20 cellular contexts compared by ENCODE assay signal in genomic region chr7:115499966-115500365, GRCh38.
DNase-seq lines count a peak whose midpoint lies in the region; ATAC-seq and TF ChIP-seq lines count a peak whose summit lies in the region.
"Had no signal": no experiment of that assay in that cellular context is flagged by ENCODE, and none has a peak within 500 bp of the region (broad histone marks: within the 10 kb centered on the region; RNA-seq: fewer than 3 reads in every experiment).

No MANE protein-coding gene starts in this region.

- no peaks in the 10 kb centered on the region for H3K36me3 Mint-ChIP-seq in chondrocyte (ENCODE audit: low read depth)
- H3K36me3 Mint-ChIP-seq in Caco-2 (ENCODE audit: insufficient read depth, unreplicated experiment): no peaks in the 10 kb centered on the region
- no peaks in the 10 kb centered on the region for H3K36me3 Mint-ChIP-seq in CD8-positive, alpha-beta memory T cell
- H3K36me3 Mint-ChIP-seq: CD4-positive, alpha-beta memory T cell had no signal

- H3K27me3 ChIP-seq in PC-3 (ENCODE audit: low read length) (peaks cover 9% of the 10 kb centered on the region; the same call in 1 of the 2 replicates), Caco-2 (replicated peaks; ENCODE audit: control insufficient read depth, insufficient read depth, low read length) (no peaks in the 10 kb centered on the region)
- H3K27me3 ChIP-seq in CD8-positive, alpha-beta memory T cell (ENCODE audit: insufficient read depth, low read length, poor library complexity, severe bottlenecking): no peaks in the 10 kb centered on the region
- H3K27me3 ChIP-seq: MG63 had no signal

- H3K27me3 Mint-ChIP-seq in chondrocyte (ENCODE audit: low read depth): no peaks in the 10 kb centered on the region
- peaks cover 3% of the 10 kb centered on the region for H3K27me3 Mint-ChIP-seq in Caco-2 (ENCODE audit: insufficient read depth, unreplicated experiment)
- peaks cover 0 to 11% of the 10 kb centered on the region in 2 donors for H3K27me3 Mint-ChIP-seq in CD8-positive, alpha-beta memory T cell

- no peak overlapping the region for H3K27ac ChIP-seq in PC-3 (ENCODE audit: low read length)
- no peak overlapping the region for H3K27ac ChIP-seq in CD8-positive, alpha-beta memory T cell (ENCODE audit: low read depth, low read length)

- H3K4me3 Mint-ChIP-seq in chondrocyte (ENCODE audit: unreplicated experiment) (no peak overlapping the region), Caco-2 (ENCODE audit: unreplicated experiment) (no peak overlapping the region)
- H3K4me3 Mint-ChIP-seq in CD8-positive, alpha-beta memory T cell: no peak overlapping the region
- H3K4me3 Mint-ChIP-seq: CD4-positive, alpha-beta memory T cell had no signal

- BruUV-seq in PC-3 (replicated peaks; lab: Mats Ljungman, UMichigan) (no TSS peak), Caco-2 (replicated peaks; lab: Mats Ljungman, UMichigan) (no TSS peak)

- CTCF ChIA-PET in PC-3 (lab: Charles Lee) (no interaction called here), Caco-2 (lab: Charles Lee) (no interaction called here)
- CTCF ChIA-PET in CD8-positive, alpha-beta memory T cell (lab: Charles Lee): no interaction called here

- peaks cover 10% of the 10 kb centered on the region for H3K4me1 Mint-ChIP-seq in chondrocyte (ENCODE audit: low read depth)
- H3K4me1 Mint-ChIP-seq in Caco-2 (ENCODE audit: low read depth, unreplicated experiment): no peaks in the 10 kb centered on the region
- no peaks in the 10 kb centered on the region for H3K4me1 Mint-ChIP-seq in CD8-positive, alpha-beta memory T cell
- H3K4me1 Mint-ChIP-seq: CD4-positive, alpha-beta memory T cell had no signal

- peak; percentile 89 for ATAC-seq in PC-3
- ATAC-seq in GM21526 (IDR thresholded peaks at IDR 0.05; ENCODE audit: low FRiP score, unreplicated experiment): no peak

- peaks cover 7% of the 10 kb centered on the region for H3K9me3 Mint-ChIP-seq in chondrocyte (ENCODE audit: low read depth)
- H3K9me3 Mint-ChIP-seq in Caco-2 (ENCODE audit: unreplicated experiment): no peaks in the 10 kb centered on the region
- peaks cover 0 to 2% (median 0%) of the 10 kb centered on the region in 5 donors for H3K9me3 Mint-ChIP-seq in CD8-positive, alpha-beta memory T cell

- no peak for TF ChIP-seq CTCF in PC-3 (conservative IDR thresholded peaks at IDR 0.05; ENCODE audit: low read depth, low read length)
- TF ChIP-seq CTCF in chondrocyte (IDR thresholded peaks at IDR 0.05): no peak
- TF ChIP-seq CTCF in foreskin fibroblast (IDR thresholded peaks at IDR 0.05; ENCODE audit: low read depth, low read length): no peak
- TF ChIP-seq CTCF in Caco-2 (IDR thresholded peaks at IDR 0.05; ENCODE audit: insufficient read depth in 1 of 2, low read depth in 1 of 2, low read length in 1 of 2, severe bottlenecking in 1 of 2, unreplicated experiment in 1 of 2): no peak

- no peaks in the 10 kb centered on the region for H3K9me3 ChIP-seq in PC-3 (ENCODE audit: low read length)
- no peaks in the 10 kb centered on the region for H3K9me3 ChIP-seq in Caco-2
- no peaks in the 10 kb centered on the region for H3K9me3 ChIP-seq in CD8-positive, alpha-beta memory T cell (ENCODE audit: low read length)
- H3K9me3 ChIP-seq: MG63 had no signal

- H3K27ac Mint-ChIP-seq in chondrocyte (ENCODE audit: unreplicated experiment) (peak overlapping the region; percentile 54), Caco-2 (ENCODE audit: unreplicated experiment) (no peak overlapping the region)
- no peak overlapping the region for H3K27ac Mint-ChIP-seq in CD8-positive, alpha-beta memory T cell
- H3K27ac Mint-ChIP-seq: CD4-positive, alpha-beta memory T cell had no signal

- POLR2A ChIA-PET in PC-3 (lab: Charles Lee; ENCODE audit: unreplicated experiment) (no interaction called here), Caco-2 (lab: Charles Lee) (no interaction called here)
- POLR2A ChIA-PET in CD8-positive, alpha-beta memory T cell (lab: Charles Lee): no interaction called here

- H3K4me1 ChIP-seq in PC-3 (ENCODE audit: insufficient read depth, low read length) (peaks cover 4% of the 10 kb centered on the region; the same call in 1 of the 2 replicates), Caco-2 (no peaks in the 10 kb centered on the region)
- no peaks in the 10 kb centered on the region for H3K4me1 ChIP-seq in CD8-positive, alpha-beta memory T cell (ENCODE audit: insufficient read depth, low read length)

- H3K36me3 ChIP-seq in PC-3 (ENCODE audit: low read depth, low read length) (no peaks in the 10 kb centered on the region), Caco-2 (ENCODE audit: control insufficient read depth, insufficient read depth, low read length) (no peaks in the 10 kb centered on the region)
- H3K36me3 ChIP-seq in CD8-positive, alpha-beta memory T cell (ENCODE audit: insufficient read depth, low read length): no peaks in the 10 kb centered on the region
- H3K36me3 ChIP-seq: MG63 had no signal

- H3F3A ChIP-seq in PC-3 (ENCODE audit: low read length, unreplicated experiment): no peaks in the 10 kb centered on the region

- H3K79me2 ChIP-seq in PC-3 (ENCODE audit: low read length): no peaks in the 10 kb centered on the region

- H2AFZ ChIP-seq in PC-3 (ENCODE audit: low read length): no peak overlapping the region

- DNase-seq in PC-3 (peak; percentile 37), chondrocyte (ENCODE audit: low spot score) (no peak), foreskin fibroblast (peak; percentile 8 to 49), Caco-2 (no peak), NCI-H187 (lab: John Stamatoyannopoulos, UW) (no peak)
- no peak for DNase-seq in CD8-positive, alpha-beta memory T cell
- DNase-seq: C1 segment of cervical spinal cord; Calu3; CD4-positive, alpha-beta memory T cell; DND-41; HCEC 1CT; KG1; MG63; NCI-H1694; NCI-H2081; NCI-H2227 treated with DMSO at 0.1 percent for 48 hours; NCI-H526 treated with DMSO at 0.1 percent for 48 hours; RPMI8226; SHP77 had no signal

- no peaks in the 10 kb centered on the region for H3K9me2 ChIP-seq in PC-3 (replicated peaks; ENCODE audit: low read length)

- no peak overlapping the region for H3K9ac ChIP-seq in PC-3 (ENCODE audit: low read length)

- H3K4me2 ChIP-seq in PC-3 (ENCODE audit: low read length): no peak overlapping the region

- H4K20me1 ChIP-seq in PC-3 (ENCODE audit: low read length): no peaks in the 10 kb centered on the region

- intact Hi-C loops in PC-3 (cut with micrococcal nuclease) (no loop called here), Caco-2 (cut with micrococcal nuclease; ENCODE audit: unreplicated experiment) (no loop called here)

- no peak overlapping the region for H3K4me3 ChIP-seq in PC-3 (ENCODE audit: low read length)
- H3K4me3 ChIP-seq in foreskin fibroblast (ENCODE audit: low read depth in 1 of 2, low read length in 2 of 2): no peak overlapping the region
- no peak overlapping the region for H3K4me3 ChIP-seq in Caco-2 (ENCODE audit: low read depth, low read length)
- H3K4me3 ChIP-seq in CD8-positive, alpha-beta memory T cell (ENCODE audit: low read length): no peak overlapping the region
- H3K4me3 ChIP-seq: MG63 had no signal

Comparison
In these comparisons a context has a peak if more than half of its experiments do, and no peak if none do; other contexts are left out.
1. DNase-seq: peak in PC-3 (single experiment) and foreskin fibroblast (2 of 2); none in chondrocyte (single experiment), Caco-2 (0 of 2), NCI-H187 (0 of 2) and CD8-positive, alpha-beta memory T cell (0 of 5).